ENCODE assay signal across 1 cellular context in genomic region chr1:221987860-221988520, GRCh38.
A peak's percentile ranks its signal among the peaks of the same experiment; 100 is the strongest.
TF ChIP-seq lines count a peak whose summit lies in the region.

No MANE protein-coding gene starts in this region.

TF ChIP-seq in HCT116, 20 proteins besides CTCF, POLR2A, EP300 and RAD21 (continued from another document):
- no peak for TF ChIP-seq REST (IDR thresholded peaks at IDR 0.05; ENCODE audit: low read depth)
- no peak for TF ChIP-seq ZFX (IDR thresholded peaks at IDR 0.05)
- TF ChIP-seq EGR1 (IDR thresholded peaks at IDR 0.05; ENCODE audit: low read depth), result no peak
- 0 out of 2 replicates have a peak, but pooled peaks have one; percentile 25 for TF ChIP-seq SRF (IDR thresholded peaks at IDR 0.05; ENCODE audit: low read depth)
- peak; percentile 79 for TF ChIP-seq FOSL1 (IDR thresholded peaks at IDR 0.05; ENCODE audit: low read depth)
